In genomic region chrX:15471016-15471415, GRCh38 we compare ENCODE assay signal across 8 cellular contexts. TPM values are rescaled to one million over a fixed set of nuclear protein-coding genes. Genes with fewer than 3 reads are reported as not detected.
DNase-seq lines count a peak whose midpoint lies in the region; ATAC-seq, FAIRE-seq and TF ChIP-seq lines count a peak whose summit lies in the region.

No MANE protein-coding gene starts in this region.

- TF ChIP-seq CTCF in VCaP (conservative IDR thresholded peaks at IDR 0.05) (peak; percentile 84), bronchial epithelial cell (IDR thresholded peaks at IDR 0.05; ENCODE audit: insufficient read depth, low read length, severe bottlenecking) (peak; percentile 76), keratinocyte (optimal IDR thresholded peaks at IDR 0.05 in 1 of 3, IDR thresholded peaks at IDR 0.05 in 1 of 3, conservative IDR thresholded peaks at IDR 0.05 in 1 of 3; ENCODE audit: extremely low read depth in 1 of 3, insufficient read depth in 2 of 3, low read length in 3 of 3) (peak; percentile 79 to 83 (median 82))

- H3K4me3 ChIP-seq in bronchial epithelial cell (ENCODE audit: low read depth, low read length) (no peak overlapping the region), keratinocyte (ENCODE audit: control insufficient read depth in 2 of 3, extremely low read depth in 1 of 3, insufficient read depth in 2 of 3, low read depth in 1 of 3, low read length in 3 of 3) (no peak overlapping the region)

- DNase-seq in GDM1 (lab: John Stamatoyannopoulos, UW) (peak; percentile 46), HCEC 1CT (peak; percentile 35), NCI-H1105 (lab: John Stamatoyannopoulos, UW) (peak; percentile 25), bronchial epithelial cell (ENCODE audit: low read depth) (peak; percentile 56), keratinocyte (ENCODE audit: low read depth, low spot score) (no peak)
- peak; percentile 46 for DNase-seq in stimulated activated CD4-positive, alpha-beta T cell treated with anti-CD3 and anti-CD28 coated beads, Interleukin-4, amount 100 ng/mL, for 1 hour

- 0 out of 2 replicates have a peak overlapping the region, but pooled peaks have one; percentile 5 for H3K27ac ChIP-seq in VCaP
- H3K27ac ChIP-seq in keratinocyte (ENCODE audit: control insufficient read depth, insufficient read depth, low read length), result peak overlapping the region; percentile 25

- no peaks in the 10 kb centered on the region for H3K79me2 ChIP-seq in keratinocyte (ENCODE audit: control insufficient read depth, insufficient read depth, low read length)

- ATAC-seq in HG03025 (IDR thresholded peaks at IDR 0.05; ENCODE audit: low FRiP score, unreplicated experiment), result no peak

- H3K4me2 ChIP-seq in keratinocyte (ENCODE audit: control insufficient read depth, extremely low read depth, insufficient read depth, low read depth, low read length), result no peak overlapping the region

- H2AFZ ChIP-seq in keratinocyte (ENCODE audit: control insufficient read depth, low read length), result no peak overlapping the region

- dilution Hi-C loops in keratinocyte (cut with MboI; ENCODE audit: extremely low pct_ligation_motif_present, low sequenced_read_pairs), result loop anchor here (25.0 kb wide), 2 partner anchors 109 to 191 kb away; partner anchors contain the start of gene CLTRN

- no peaks in the 10 kb centered on the region for H3K27me3 ChIP-seq in bronchial epithelial cell (ENCODE audit: control insufficient read depth, insufficient read depth, low read length)
- no peaks in the 10 kb centered on the region for H3K27me3 ChIP-seq in keratinocyte (ENCODE audit: control insufficient read depth, extremely low read depth, insufficient read depth, low read length)

- H3K36me3 ChIP-seq in bronchial epithelial cell (ENCODE audit: control insufficient read depth, insufficient read depth, low read length), result peaks cover 2% of the 10 kb centered on the region
- H3K36me3 ChIP-seq in keratinocyte (ENCODE audit: control insufficient read depth in 2 of 2, extremely low read depth in 1 of 2, insufficient read depth in 2 of 2, low read length in 2 of 2), result no peaks in the 10 kb centered on the region

- no peaks in the 10 kb centered on the region for H3K9me3 ChIP-seq in keratinocyte (ENCODE audit: control insufficient read depth, low read depth, low read length)

- H4K20me1 ChIP-seq in keratinocyte (ENCODE audit: control insufficient read depth, extremely low read depth, insufficient read depth, low read length), result no peaks in the 10 kb centered on the region

- FAIRE-seq in bronchial epithelial cell (lab: Jason Lieb, UNC) (peak; percentile 72), keratinocyte (lab: Jason Lieb, UNC) (peak; percentile 85)

- H3K9ac ChIP-seq in keratinocyte (ENCODE audit: control insufficient read depth, extremely low read depth, insufficient read depth, low read length), result no peak overlapping the region

- peaks cover 26% of the 10 kb centered on the region for H3K4me1 ChIP-seq in keratinocyte (ENCODE audit: control insufficient read depth, extremely low read depth, insufficient read depth, low read length)

- H3K9me1 ChIP-seq in keratinocyte (ENCODE audit: control insufficient read depth, extremely low read depth, insufficient read depth, low read length), result no peaks in the 10 kb centered on the region

RNA-seq across cellular contexts. Expression of gene PIR, which starts 22.1 kb away (rescaled TPM):
- 23.7 and 35.8 TPM in 2 replicates for total RNA-seq in bronchial epithelial cell
- 17.5 to 23.2 TPM (median 20.2 TPM) in 3 replicates for polyA plus RNA-seq in keratinocyte
- 16.3 TPM for polyA plus RNA-seq in keratinocyte (2011; ENCODE audit: low read depth)
- 17.8 and 26.2 TPM in 2 replicates for polyA plus RNA-seq in keratinocyte (2011; cell fraction: cytosol; rRNA removed)
- polyA plus RNA-seq in keratinocyte (2011; cell fraction: nucleus; rRNA removed), result 13.3 and 14.2 TPM in 2 replicates
- polyA plus RNA-seq in keratinocyte (2012; ENCODE audit: low replicate concordance), result 18.8 and 18.9 TPM in 2 replicates
- 4.9 to 9.0 TPM (median 8.4 TPM) in 3 replicates for polyA minus RNA-seq in keratinocyte
- polyA minus RNA-seq in keratinocyte (2011; cell fraction: cytosol; rRNA and poly(A)+ RNA removed), result 7.3 TPM
- polyA minus RNA-seq in keratinocyte (2011; cell fraction: nucleus; rRNA and poly(A)+ RNA removed), result 3.3 and 7.4 TPM in 2 replicates

RNA-seq across cellular contexts. Expression of gene BMX, which starts 29.6 kb away (rescaled TPM):
- total RNA-seq in bronchial epithelial cell, result not detected in 2 replicates
- polyA plus RNA-seq in keratinocyte, result 0.04 to 0.09 TPM (median 0.06 TPM) in 3 replicates
- polyA plus RNA-seq in keratinocyte (2011; ENCODE audit: low read depth), result 0.14 TPM
- 0.04 TPM in 1 of 2 replicates, not detected in the other for polyA plus RNA-seq in keratinocyte (2011; cell fraction: cytosol; rRNA removed)
- polyA plus RNA-seq in keratinocyte (2011; cell fraction: nucleus; rRNA removed), result 0.08 TPM in 1 of 2 replicates, not detected in the other
- polyA plus RNA-seq in keratinocyte (2012; ENCODE audit: low replicate concordance), result 0.13 and 0.14 TPM in 2 replicates
- not detected in 3 replicates for polyA minus RNA-seq in keratinocyte
- polyA minus RNA-seq in keratinocyte (2011; cell fraction: cytosol; rRNA and poly(A)+ RNA removed), result not detected
- polyA minus RNA-seq in keratinocyte (2011; cell fraction: nucleus; rRNA and poly(A)+ RNA removed), result not detected in 2 replicates
